ENCODE assay signal across 8 cellular contexts in the genomic region with DNA sequence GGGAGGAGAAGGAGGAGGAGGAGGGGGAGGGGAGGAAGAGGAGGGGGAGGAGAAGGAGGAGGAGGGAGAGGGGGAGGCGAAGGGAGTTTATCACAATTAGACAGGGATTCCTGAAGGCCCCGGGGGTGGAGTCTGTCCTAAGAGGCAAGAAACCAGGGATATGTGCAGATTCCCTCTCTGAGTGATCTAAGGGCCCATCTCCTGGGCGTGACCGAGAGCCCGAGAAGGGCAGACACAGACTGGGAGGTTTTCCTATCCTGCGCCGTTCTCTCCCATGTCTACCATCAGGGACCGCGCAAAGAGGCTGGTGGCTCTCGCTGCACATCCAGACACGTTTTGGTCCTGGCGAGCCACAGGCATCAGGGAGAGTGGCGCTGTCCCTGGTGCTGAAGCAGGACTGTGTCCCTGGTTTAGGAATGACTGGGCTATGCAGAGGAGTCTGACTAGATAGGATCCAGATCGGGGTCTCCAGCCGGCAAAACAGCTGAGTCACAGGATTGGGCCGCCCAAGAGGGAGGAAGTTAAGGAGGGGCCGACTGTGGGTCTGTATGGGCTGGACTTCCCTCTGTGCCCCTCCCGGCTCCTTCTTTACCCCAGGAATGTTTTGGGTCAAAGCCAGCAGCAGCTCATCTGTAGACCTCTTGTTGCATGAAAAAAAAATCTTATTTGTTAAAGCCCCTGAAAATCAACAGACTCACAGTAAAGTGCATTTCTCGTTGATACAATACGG. TPM values are rescaled to one million over a fixed set of nuclear protein-coding genes. Genes with fewer than 3 reads are reported as not detected.
DNase-seq lines count a peak whose midpoint lies in the region; ATAC-seq and TF ChIP-seq lines count a peak whose summit lies in the region.

No MANE protein-coding gene starts in this region.

- H3K27me3 ChIP-seq in prostate gland (replicated peaks; ENCODE audit: insufficient read depth) = no peaks in the 10 kb centered on the region

- intact Hi-C loops in head of caudate nucleus (cut with DNase I) (no loop called here), prostate gland (cut with DNase I) (no loop called here)

- H3K4me1 ChIP-seq in prostate gland (replicated peaks) = no peaks in the 10 kb centered on the region

- H3K36me3 ChIP-seq in prostate gland = no peaks in the 10 kb centered on the region

- TF ChIP-seq CTCF in prostate gland (IDR thresholded peaks at IDR 0.05) = no peak

- ATAC-seq in HG02798 (IDR thresholded peaks at IDR 0.05; ENCODE audit: poor library complexity, unreplicated experiment) = no peak
- ATAC-seq in GM18517 (IDR thresholded peaks at IDR 0.05; ENCODE audit: unreplicated experiment) = no peak

- 6% methylated on average over 20 of the region's 20 CpGs for WGBS in prostate gland

- no peak overlapping the region for H3K4me3 ChIP-seq in prostate gland

- no peaks in the 10 kb centered on the region for H3K9me3 ChIP-seq in prostate gland

- DNase-seq in D341Med (ENCODE audit: low spot score) = peak; percentile 50
- peak; percentile 48 for DNase-seq in LoVo (ENCODE audit: low spot score)
- peak; percentile 85 for DNase-seq in activated CD8-positive, alpha-beta memory T cell treated with anti-CD3 and anti-CD28 coated beads, Interleukin-2, amount 50 U/mL, for 48 hours
- DNase-seq in head of caudate nucleus = peak in 39 of 42 donors; percentile 18 to 79 (median 51)
- DNase-seq in prostate gland (ENCODE audit: low spot score) = peak; percentile 47
- DNase-seq in SHP77 treated with DMSO at 0.1 percent for 48 hours (lab: John Stamatoyannopoulos, UW) = no peak

- no peak overlapping the region for H3K27ac ChIP-seq in prostate gland

- no peak for TF ChIP-seq POLR2A in prostate gland (IDR thresholded peaks at IDR 0.05)

RNA-seq across cellular contexts. Expression of a gene that starts 17.9 kb away (rescaled TPM):
- total RNA-seq in prostate gland = 1 to 10 TPM; 4.3 to 9.0 TPM

RNA-seq across cellular contexts. Expression of a gene that starts 21.7 kb away (rescaled TPM):
- under 1 TPM in 1 of 2 donors, not detected in 1; 0.68 TPM for total RNA-seq in prostate gland

RNA-seq across cellular contexts. Expression of a gene that starts 51.6 kb away (rescaled TPM):
- total RNA-seq in prostate gland = under 1 TPM in 1 of 2 donors, not detected in 1; 0.91 TPM
